In genomic region chr4:182880387-182881356, GRCh38 we compare ENCODE assay signal across 11 cellular contexts. TPM values are rescaled to one million over a fixed set of nuclear protein-coding genes. Genes with fewer than 3 reads are reported as not detected.
A peak's percentile ranks its signal among the peaks of the same experiment; 100 is the strongest.
DNase-seq lines count a peak whose midpoint lies in the region; ATAC-seq and TF ChIP-seq lines count a peak whose summit lies in the region.
"Had no signal": no experiment of that assay in that cellular context is flagged by ENCODE, and none has a peak within 500 bp of the region (broad histone marks: within the 10 kb centered on the region; RNA-seq: fewer than 3 reads in every experiment).

No MANE protein-coding gene starts in this region.

- no peak overlapping the region for H3K4me3 ChIP-seq in epithelial cell of esophagus (ENCODE audit: low read length)
- H3K4me3 ChIP-seq in tibial nerve: no peak overlapping the region
- H3K4me3 ChIP-seq: left lung had no signal

- H3K27ac ChIP-seq in tibial nerve: no peak overlapping the region
- H3K27ac ChIP-seq: esophagus squamous epithelium, left lung had no signal

- no peak for TF ChIP-seq EP300 in tibial nerve (IDR thresholded peaks at IDR 0.05)

- WGBS in tibial nerve, 2 donors: 62 to 71% methylated on average over 26 of the region's 26 CpGs

- peaks cover 0 to 9% (median 2%) of the 10 kb centered on the region in 4 donors for H3K4me1 ChIP-seq in tibial nerve
- H3K4me1 ChIP-seq: left lung had no signal

- no peak for TF ChIP-seq CTCF in epithelial cell of esophagus (IDR thresholded peaks at IDR 0.05; ENCODE audit: insufficient read depth, low read depth, low read length, missing control alignments)
- no peak for TF ChIP-seq CTCF in tibial nerve (IDR thresholded peaks at IDR 0.05)

- peaks cover 0 to 8% (median 2%) of the 10 kb centered on the region in 4 donors for H3K9me3 ChIP-seq in tibial nerve

- no peak for TF ChIP-seq POLR2A in tibial nerve (IDR thresholded peaks at IDR 0.05)

- H3K27me3 ChIP-seq in tibial nerve: no peaks in the 10 kb centered on the region
- H3K27me3 ChIP-seq: esophagus squamous epithelium, left lung had no signal

- H3K36me3 ChIP-seq in tibial nerve: peaks cover 0 to 50% (median 0%) of the 10 kb centered on the region in 3 donors

- DNase-seq in AG08396 (ENCODE audit: low spot score): peak; percentile 49
- DNase-seq in NCI-H69 (lab: John Stamatoyannopoulos, UW): peak; percentile 40
- DNase-seq in epithelial cell of esophagus (ENCODE audit: low read depth): peak; percentile 56
- peak; percentile 83 for DNase-seq in myocyte (ENCODE audit: low read depth)
- no peak for DNase-seq in NCI-H2029 (lab: John Stamatoyannopoulos, UW)
- DNase-seq in tibial nerve (ENCODE audit: low spot score in 2 of 2): no peak
- DNase-seq: aorta, esophagus squamous epithelium, left lung had no signal

- no peak for ATAC-seq in GM21576 (IDR thresholded peaks at IDR 0.05; ENCODE audit: unreplicated experiment)
- no peak for ATAC-seq in HG02970 (IDR thresholded peaks at IDR 0.05; ENCODE audit: low FRiP score, unreplicated experiment)
- ATAC-seq: left lung had no signal

RNA-seq across cellular contexts. Expression of gene DCTD, which starts 36.5 kb away (rescaled TPM):
- total RNA-seq in myocyte (70.2 and 77.3 TPM in 2 replicates), tibial nerve (10 to 100 TPM; 50.4 to 76.3 (median 55.8) TPM)
- 142 TPM for polyA plus RNA-seq in myocyte (2012)

Comparison
In these comparisons a context has a peak if more than half of its experiments do, and no peak if none do; other contexts are left out.
1. DNase-seq: peak in AG08396 (single experiment), NCI-H69 (single experiment), epithelial cell of esophagus (single experiment) and myocyte (single experiment); none in NCI-H2029 (single experiment) and tibial nerve (0 of 2).